ENCODE assay signal across 1 cellular context in genomic region chr17:193426-193810, GRCh38.
TF ChIP-seq lines count a peak whose summit lies in the region.

No MANE protein-coding gene starts in this region.

TF ChIP-seq in HepG2, 621 proteins besides CTCF, POLR2A, EP300 and RAD21:
- TF ChIP-seq HNRNPH1 (optimal IDR thresholded peaks at IDR 0.05; ENCODE audit: low read depth, low read length) (no peak), ZNF484 (CRISPR knock-in tag; IDR thresholded peaks at IDR 0.05; ENCODE audit: borderline replicate concordance, low read depth) (no peak), TFDP1 (CRISPR knock-in tag; IDR thresholded peaks at IDR 0.05; ENCODE audit: borderline replicate concordance) (no peak), NFATC3 (CRISPR knock-in tag; IDR thresholded peaks at IDR 0.05) (no peak), MTA1 (CRISPR knock-in tag; IDR thresholded peaks at IDR 0.05; ENCODE audit: borderline replicate concordance) (0 out of 2 replicates have a peak, but pooled peaks have one; percentile 14), HOXA7 (CRISPR knock-in tag; IDR thresholded peaks at IDR 0.05) (no peak), ZNF274 (CRISPR knock-in tag; IDR thresholded peaks at IDR 0.05) (peak; percentile 33; the same call in 1 of the 2 replicates), ZHX2 (IDR thresholded peaks at IDR 0.05; ENCODE audit: low read depth) (0 out of 2 replicates have a peak, but pooled peaks have one; percentile 5), ZHX2 (CRISPR knock-in tag; IDR thresholded peaks at IDR 0.05; ENCODE audit: borderline replicate concordance) (no peak), HNRNPL (IDR thresholded peaks at IDR 0.05; ENCODE audit: low read depth, low read length) (peak; percentile 66; the same call in 1 of the 2 replicates), ATRX (CRISPR knock-in tag; IDR thresholded peaks at IDR 0.05; ENCODE audit: borderline replicate concordance) (no peak), ZFYVE20 (CRISPR knock-in tag; IDR thresholded peaks at IDR 0.05; ENCODE audit: borderline replicate concordance, low read depth) (no peak), ZNF333 (CRISPR knock-in tag; IDR thresholded peaks at IDR 0.05; ENCODE audit: borderline replicate concordance) (0 out of 2 replicates have a peak, but pooled peaks have one; percentile 18), ARID2 (CRISPR knock-in tag; IDR thresholded peaks at IDR 0.05; ENCODE audit: borderline replicate concordance) (0 out of 2 replicates have a peak, but pooled peaks have one; percentile 49), ZNF605 (CRISPR knock-in tag; IDR thresholded peaks at IDR 0.05) (no peak), ZNF550 (CRISPR knock-in tag; IDR thresholded peaks at IDR 0.05; ENCODE audit: borderline replicate concordance) (no peak), SYNCRIP (IDR thresholded peaks at IDR 0.05; ENCODE audit: insufficient read depth, low read depth, low read length) (no peak), ATF7-NPFF (CRISPR knock-in tag; IDR thresholded peaks at IDR 0.05; ENCODE audit: low read depth) (no peak), ZXDC (CRISPR knock-in tag; IDR thresholded peaks at IDR 0.05) (no peak), BORCS8-MEF2B (CRISPR knock-in tag; IDR thresholded peaks at IDR 0.05) (0 out of 2 replicates have a peak, but pooled peaks have one; percentile 35), ZNF691 (CRISPR knock-in tag; IDR thresholded peaks at IDR 0.05; ENCODE audit: borderline replicate concordance, low read depth) (no peak), TBX2 (CRISPR knock-in tag; IDR thresholded peaks at IDR 0.05; ENCODE audit: borderline replicate concordance) (peak; percentile 33; the same call in 1 of the 2 replicates), PHF20 (CRISPR knock-in tag; IDR thresholded peaks at IDR 0.05) (no peak)
- TF ChIP-seq, protein P1, sequence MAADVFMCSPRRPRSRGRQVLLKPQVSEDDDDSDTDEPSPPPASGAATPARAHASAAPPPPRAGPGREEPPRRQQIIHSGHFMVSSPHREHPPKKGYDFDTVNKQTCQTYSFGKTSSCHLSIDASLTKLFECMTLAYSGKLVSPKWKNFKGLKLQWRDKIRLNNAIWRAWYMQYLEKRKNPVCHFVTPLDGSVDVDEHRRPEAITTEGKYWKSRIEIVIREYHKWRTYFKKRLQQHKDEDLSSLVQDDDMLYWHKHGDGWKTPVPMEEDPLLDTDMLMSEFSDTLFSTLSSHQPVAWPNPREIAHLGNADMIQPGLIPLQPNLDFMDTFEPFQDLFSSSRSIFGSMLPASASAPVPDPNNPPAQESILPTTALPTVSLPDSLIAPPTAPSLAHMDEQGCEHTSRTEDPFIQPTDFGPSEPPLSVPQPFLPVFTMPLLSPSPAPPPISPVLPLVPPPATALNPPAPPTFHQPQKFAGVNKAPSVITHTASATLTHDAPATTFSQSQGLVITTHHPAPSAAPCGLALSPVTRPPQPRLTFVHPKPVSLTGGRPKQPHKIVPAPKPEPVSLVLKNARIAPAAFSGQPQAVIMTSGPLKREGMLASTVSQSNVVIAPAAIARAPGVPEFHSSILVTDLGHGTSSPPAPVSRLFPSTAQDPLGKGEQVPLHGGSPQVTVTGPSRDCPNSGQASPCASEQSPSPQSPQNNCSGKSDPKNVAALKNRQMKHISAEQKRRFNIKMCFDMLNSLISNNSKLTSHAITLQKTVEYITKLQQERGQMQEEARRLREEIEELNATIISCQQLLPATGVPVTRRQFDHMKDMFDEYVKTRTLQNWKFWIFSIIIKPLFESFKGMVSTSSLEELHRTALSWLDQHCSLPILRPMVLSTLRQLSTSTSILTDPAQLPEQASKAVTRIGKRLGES (CRISPR knock-in tag; IDR thresholded peaks at IDR 0.05; ENCODE audit: borderline replicate concordance): no peak
- TF ChIP-seq, protein P2, sequence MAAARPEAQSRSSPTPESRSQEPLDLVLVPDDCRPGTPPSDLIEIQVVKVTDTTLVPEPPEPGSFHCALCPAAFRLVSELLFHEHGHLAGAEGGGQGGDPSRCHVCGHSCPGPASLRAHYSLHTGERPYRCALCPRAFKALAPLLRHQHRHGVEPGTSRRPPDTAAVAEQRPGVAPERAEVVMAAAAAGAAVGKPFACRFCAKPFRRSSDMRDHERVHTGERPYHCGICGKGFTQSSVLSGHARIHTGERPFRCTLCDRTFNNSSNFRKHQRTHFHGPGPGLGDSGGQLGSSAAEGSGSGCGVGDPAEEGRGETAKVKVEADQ (CRISPR knock-in tag; IDR thresholded peaks at IDR 0.05; ENCODE audit: borderline replicate concordance): no peak
- TF ChIP-seq, protein P3, sequence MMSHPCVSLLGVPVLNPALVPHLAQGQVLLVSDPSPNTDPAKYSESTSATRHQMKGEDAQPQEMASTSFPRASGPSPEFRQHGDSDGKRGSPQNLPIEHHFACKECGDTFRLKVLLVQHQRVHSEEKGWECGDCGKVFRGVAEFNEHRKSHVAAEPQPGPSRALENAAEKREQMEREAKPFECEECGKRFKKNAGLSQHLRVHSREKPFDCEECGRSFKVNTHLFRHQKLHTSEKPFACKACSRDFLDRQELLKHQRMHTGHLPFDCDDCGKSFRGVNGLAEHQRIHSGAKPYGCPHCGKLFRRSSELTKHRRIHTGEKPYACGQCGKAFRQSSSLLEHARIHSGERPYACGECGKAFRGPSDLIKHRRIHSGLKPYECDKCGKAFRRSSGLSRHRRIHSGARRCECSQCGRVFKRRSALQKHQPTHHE (CRISPR knock-in tag; IDR thresholded peaks at IDR 0.05; ENCODE audit: borderline replicate concordance): no peak
- TF ChIP-seq, protein P4, sequence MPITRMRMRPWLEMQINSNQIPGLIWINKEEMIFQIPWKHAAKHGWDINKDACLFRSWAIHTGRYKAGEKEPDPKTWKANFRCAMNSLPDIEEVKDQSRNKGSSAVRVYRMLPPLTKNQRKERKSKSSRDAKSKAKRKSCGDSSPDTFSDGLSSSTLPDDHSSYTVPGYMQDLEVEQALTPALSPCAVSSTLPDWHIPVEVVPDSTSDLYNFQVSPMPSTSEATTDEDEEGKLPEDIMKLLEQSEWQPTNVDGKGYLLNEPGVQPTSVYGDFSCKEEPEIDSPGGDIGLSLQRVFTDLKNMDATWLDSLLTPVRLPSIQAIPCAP (CRISPR knock-in tag; IDR thresholded peaks at IDR 0.05; ENCODE audit: low read depth): no peak
